2 cellular contexts compared by ENCODE assay signal in genomic region chr11:27350503-27350902, GRCh38.
TF ChIP-seq lines count a peak whose summit lies in the region.

No MANE protein-coding gene starts in this region.

TF ChIP-seq in liver, 16 proteins besides CTCF, POLR2A, EP300 and RAD21:
- TF ChIP-seq FOXA1 (IDR thresholded peaks at IDR 0.05), result no peak
- TF ChIP-seq RXRA (IDR thresholded peaks at IDR 0.05), result peak in 1 of 2 donors; percentile 10
- no peak for TF ChIP-seq TAF1 (conservative IDR thresholded peaks at IDR 0.05)
- TF ChIP-seq ZBTB33 (IDR thresholded peaks at IDR 0.05), result no peak
- no peak for TF ChIP-seq NR2F2 (IDR thresholded peaks at IDR 0.05)
- no peak for TF ChIP-seq HNF4G (IDR thresholded peaks at IDR 0.05)
- no peak for TF ChIP-seq EGR1 (IDR thresholded peaks at IDR 0.05; ENCODE audit: low read depth in 2 of 2)
- peak; percentile 13 for TF ChIP-seq YY1 (IDR thresholded peaks at IDR 0.05)
- no peak for TF ChIP-seq HNF4A (conservative IDR thresholded peaks at IDR 0.05)

TF ChIP-seq in HepG2, 621 proteins besides CTCF, POLR2A, EP300 and RAD21:
- TF ChIP-seq HBP1 (CRISPR knock-in tag; IDR thresholded peaks at IDR 0.05; ENCODE audit: low read depth) (no peak), PATZ1 (CRISPR knock-in tag; IDR thresholded peaks at IDR 0.05) (no peak), ZNF580 (CRISPR knock-in tag; IDR thresholded peaks at IDR 0.05; ENCODE audit: borderline replicate concordance, low read depth) (no peak), JUND (CRISPR knock-in tag; IDR thresholded peaks at IDR 0.05) (no peak), ZNF543 (CRISPR knock-in tag; IDR thresholded peaks at IDR 0.05) (no peak), ZSCAN22 (CRISPR knock-in tag; IDR thresholded peaks at IDR 0.05) (no peak), BHLHE40 (IDR thresholded peaks at IDR 0.05; ENCODE audit: low read length) (no peak), NCOR1 (IDR thresholded peaks at IDR 0.05; ENCODE audit: borderline replicate concordance, low read length) (no peak), ZNF687 (CRISPR knock-in tag; IDR thresholded peaks at IDR 0.05) (no peak), SOX5 (CRISPR knock-in tag; IDR thresholded peaks at IDR 0.05; ENCODE audit: borderline replicate concordance) (no peak), ZFP91 (CRISPR knock-in tag; IDR thresholded peaks at IDR 0.05; ENCODE audit: borderline replicate concordance) (no peak), PHF5A (CRISPR knock-in tag; IDR thresholded peaks at IDR 0.05; ENCODE audit: low read depth, unreplicated experiment) (no peak), PLRG1 (conservative IDR thresholded peaks at IDR 0.05) (no peak), ZNF556 (CRISPR knock-in tag; IDR thresholded peaks at IDR 0.05; ENCODE audit: borderline replicate concordance) (no peak), ZNF609 (CRISPR knock-in tag; IDR thresholded peaks at IDR 0.05; ENCODE audit: borderline replicate concordance) (no peak), CSRNP1 (CRISPR knock-in tag; IDR thresholded peaks at IDR 0.05) (no peak), PHF8 (CRISPR knock-in tag; IDR thresholded peaks at IDR 0.05) (no peak), NFYB (CRISPR knock-in tag; IDR thresholded peaks at IDR 0.05) (no peak), ZMYM3 (CRISPR knock-in tag; IDR thresholded peaks at IDR 0.05) (no peak), RNF219 (CRISPR knock-in tag; IDR thresholded peaks at IDR 0.05) (no peak)
